In the genomic region with DNA sequence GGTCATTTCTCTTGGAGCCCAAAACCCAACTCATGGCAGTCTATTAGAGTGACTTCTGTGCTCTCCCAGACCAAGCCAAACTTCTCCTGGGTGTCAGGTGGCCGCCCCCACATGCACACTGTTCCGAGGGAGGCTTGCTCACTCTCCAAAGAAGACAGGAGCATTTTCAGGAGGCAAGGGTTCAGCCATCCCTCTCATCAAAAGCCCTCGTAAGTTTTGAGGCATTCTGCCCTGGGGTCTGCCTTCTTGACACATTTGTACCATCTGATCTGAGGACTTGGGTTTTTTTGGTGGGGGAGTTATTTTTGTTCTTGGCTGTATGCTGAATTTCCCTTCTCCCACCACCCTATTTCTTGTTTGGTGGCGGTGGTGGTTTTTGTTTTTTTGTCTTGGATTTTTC, we compare ENCODE assay signal across 1 cellular context.
TF ChIP-seq lines count a peak whose summit lies in the region.

No MANE protein-coding gene starts in this region.

TF ChIP-seq in K562, 482 proteins besides CTCF, POLR2A, EP300 and RAD21 (continued from another document):
- TF ChIP-seq, protein P1, sequence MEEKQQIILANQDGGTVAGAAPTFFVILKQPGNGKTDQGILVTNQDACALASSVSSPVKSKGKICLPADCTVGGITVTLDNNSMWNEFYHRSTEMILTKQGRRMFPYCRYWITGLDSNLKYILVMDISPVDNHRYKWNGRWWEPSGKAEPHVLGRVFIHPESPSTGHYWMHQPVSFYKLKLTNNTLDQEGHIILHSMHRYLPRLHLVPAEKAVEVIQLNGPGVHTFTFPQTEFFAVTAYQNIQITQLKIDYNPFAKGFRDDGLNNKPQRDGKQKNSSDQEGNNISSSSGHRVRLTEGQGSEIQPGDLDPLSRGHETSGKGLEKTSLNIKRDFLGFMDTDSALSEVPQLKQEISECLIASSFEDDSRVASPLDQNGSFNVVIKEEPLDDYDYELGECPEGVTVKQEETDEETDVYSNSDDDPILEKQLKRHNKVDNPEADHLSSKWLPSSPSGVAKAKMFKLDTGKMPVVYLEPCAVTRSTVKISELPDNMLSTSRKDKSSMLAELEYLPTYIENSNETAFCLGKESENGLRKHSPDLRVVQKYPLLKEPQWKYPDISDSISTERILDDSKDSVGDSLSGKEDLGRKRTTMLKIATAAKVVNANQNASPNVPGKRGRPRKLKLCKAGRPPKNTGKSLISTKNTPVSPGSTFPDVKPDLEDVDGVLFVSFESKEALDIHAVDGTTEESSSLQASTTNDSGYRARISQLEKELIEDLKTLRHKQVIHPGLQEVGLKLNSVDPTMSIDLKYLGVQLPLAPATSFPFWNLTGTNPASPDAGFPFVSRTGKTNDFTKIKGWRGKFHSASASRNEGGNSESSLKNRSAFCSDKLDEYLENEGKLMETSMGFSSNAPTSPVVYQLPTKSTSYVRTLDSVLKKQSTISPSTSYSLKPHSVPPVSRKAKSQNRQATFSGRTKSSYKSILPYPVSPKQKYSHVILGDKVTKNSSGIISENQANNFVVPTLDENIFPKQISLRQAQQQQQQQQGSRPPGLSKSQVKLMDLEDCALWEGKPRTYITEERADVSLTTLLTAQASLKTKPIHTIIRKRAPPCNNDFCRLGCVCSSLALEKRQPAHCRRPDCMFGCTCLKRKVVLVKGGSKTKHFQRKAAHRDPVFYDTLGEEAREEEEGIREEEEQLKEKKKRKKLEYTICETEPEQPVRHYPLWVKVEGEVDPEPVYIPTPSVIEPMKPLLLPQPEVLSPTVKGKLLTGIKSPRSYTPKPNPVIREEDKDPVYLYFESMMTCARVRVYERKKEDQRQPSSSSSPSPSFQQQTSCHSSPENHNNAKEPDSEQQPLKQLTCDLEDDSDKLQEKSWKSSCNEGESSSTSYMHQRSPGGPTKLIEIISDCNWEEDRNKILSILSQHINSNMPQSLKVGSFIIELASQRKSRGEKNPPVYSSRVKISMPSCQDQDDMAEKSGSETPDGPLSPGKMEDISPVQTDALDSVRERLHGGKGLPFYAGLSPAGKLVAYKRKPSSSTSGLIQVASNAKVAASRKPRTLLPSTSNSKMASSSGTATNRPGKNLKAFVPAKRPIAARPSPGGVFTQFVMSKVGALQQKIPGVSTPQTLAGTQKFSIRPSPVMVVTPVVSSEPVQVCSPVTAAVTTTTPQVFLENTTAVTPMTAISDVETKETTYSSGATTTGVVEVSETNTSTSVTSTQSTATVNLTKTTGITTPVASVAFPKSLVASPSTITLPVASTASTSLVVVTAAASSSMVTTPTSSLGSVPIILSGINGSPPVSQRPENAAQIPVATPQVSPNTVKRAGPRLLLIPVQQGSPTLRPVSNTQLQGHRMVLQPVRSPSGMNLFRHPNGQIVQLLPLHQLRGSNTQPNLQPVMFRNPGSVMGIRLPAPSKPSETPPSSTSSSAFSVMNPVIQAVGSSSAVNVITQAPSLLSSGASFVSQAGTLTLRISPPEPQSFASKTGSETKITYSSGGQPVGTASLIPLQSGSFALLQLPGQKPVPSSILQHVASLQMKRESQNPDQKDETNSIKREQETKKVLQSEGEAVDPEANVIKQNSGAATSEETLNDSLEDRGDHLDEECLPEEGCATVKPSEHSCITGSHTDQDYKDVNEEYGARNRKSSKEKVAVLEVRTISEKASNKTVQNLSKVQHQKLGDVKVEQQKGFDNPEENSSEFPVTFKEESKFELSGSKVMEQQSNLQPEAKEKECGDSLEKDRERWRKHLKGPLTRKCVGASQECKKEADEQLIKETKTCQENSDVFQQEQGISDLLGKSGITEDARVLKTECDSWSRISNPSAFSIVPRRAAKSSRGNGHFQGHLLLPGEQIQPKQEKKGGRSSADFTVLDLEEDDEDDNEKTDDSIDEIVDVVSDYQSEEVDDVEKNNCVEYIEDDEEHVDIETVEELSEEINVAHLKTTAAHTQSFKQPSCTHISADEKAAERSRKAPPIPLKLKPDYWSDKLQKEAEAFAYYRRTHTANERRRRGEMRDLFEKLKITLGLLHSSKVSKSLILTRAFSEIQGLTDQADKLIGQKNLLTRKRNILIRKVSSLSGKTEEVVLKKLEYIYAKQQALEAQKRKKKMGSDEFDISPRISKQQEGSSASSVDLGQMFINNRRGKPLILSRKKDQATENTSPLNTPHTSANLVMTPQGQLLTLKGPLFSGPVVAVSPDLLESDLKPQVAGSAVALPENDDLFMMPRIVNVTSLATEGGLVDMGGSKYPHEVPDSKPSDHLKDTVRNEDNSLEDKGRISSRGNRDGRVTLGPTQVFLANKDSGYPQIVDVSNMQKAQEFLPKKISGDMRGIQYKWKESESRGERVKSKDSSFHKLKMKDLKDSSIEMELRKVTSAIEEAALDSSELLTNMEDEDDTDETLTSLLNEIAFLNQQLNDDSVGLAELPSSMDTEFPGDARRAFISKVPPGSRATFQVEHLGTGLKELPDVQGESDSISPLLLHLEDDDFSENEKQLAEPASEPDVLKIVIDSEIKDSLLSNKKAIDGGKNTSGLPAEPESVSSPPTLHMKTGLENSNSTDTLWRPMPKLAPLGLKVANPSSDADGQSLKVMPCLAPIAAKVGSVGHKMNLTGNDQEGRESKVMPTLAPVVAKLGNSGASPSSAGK (IDR thresholded peaks at IDR 0.05) = no peak
- TF ChIP-seq OTX1 (CRISPR knock-in tag; IDR thresholded peaks at IDR 0.05) (no peak), FOXP4 (CRISPR knock-in tag; IDR thresholded peaks at IDR 0.05; ENCODE audit: borderline replicate concordance) (no peak), GTF2F1 (IDR thresholded peaks at IDR 0.05; ENCODE audit: low read depth, low read length) (no peak)
- TF ChIP-seq, protein P2, sequence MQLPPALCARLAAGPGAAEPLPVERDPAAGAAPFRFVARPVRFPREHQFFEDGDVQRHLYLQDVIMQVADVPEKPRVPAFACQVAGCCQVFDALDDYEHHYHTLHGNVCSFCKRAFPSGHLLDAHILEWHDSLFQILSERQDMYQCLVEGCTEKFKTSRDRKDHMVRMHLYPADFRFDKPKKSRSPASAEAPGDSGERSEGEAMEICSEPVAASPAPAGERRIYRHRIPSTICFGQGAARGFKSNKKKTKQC (CRISPR knock-in tag; IDR thresholded peaks at IDR 0.05) = no peak
